In genomic region chr4:92303621-92304027, GRCh38 we compare ENCODE assay signal across 9 cellular contexts. TPM values are rescaled to one million over a fixed set of nuclear protein-coding genes. Genes with fewer than 3 reads are reported as not detected.
DNase-seq lines count a peak whose midpoint lies in the region.
"Had no signal": no experiment of that assay in that cellular context is flagged by ENCODE, and none has a peak within 500 bp of the region (broad histone marks: within the 10 kb centered on the region; RNA-seq: fewer than 3 reads in every experiment).

Gene GRID2 (plus strand): TSS chr4:92303966.

- POLR2A ChIA-PET in activated CD4-positive, alpha-beta T cell treated with anti-CD3 and anti-CD28 coated beads, Interleukin-2, amount 10 ng/mL, durations not matched to agents 7 days and 5 days (lab: Charles Lee): no interaction called here

- peak within 1 kb of the TSS; percentile 90 for H3K4me3 ChIP-seq in iPS-18c (ENCODE audit: insufficient read depth, low read depth, low read length)
- H3K4me3 ChIP-seq: K562 had no signal

- peaks cover 6% of the 10 kb centered on the region for H3K4me1 Mint-ChIP-seq in activated CD4-positive, alpha-beta T cell treated with anti-CD3 and anti-CD28 coated beads, Interleukin-2, amount 10 ng/mL, durations not matched to agents 7 days and 5 days

- H3K27ac ChIP-seq in angular gyrus (ENCODE audit: low read depth, low read length): peak within 1 kb of the TSS; percentile 92
- H3K27ac ChIP-seq in temporal lobe (ENCODE audit: low read depth, low read length): peak within 1 kb of the TSS; percentile 85

- no peaks in the 10 kb centered on the region for H3K9me3 ChIP-seq in iPS-18c (ENCODE audit: control insufficient read depth, insufficient read depth, low read length)

- peak; percentile 2 for DNase-seq in DMS153 (lab: John Stamatoyannopoulos, UW)
- no peak for DNase-seq in DMS153 treated with DMSO at 0.1 percent for 48 hours (lab: John Stamatoyannopoulos, UW; ENCODE audit: unreplicated experiment)
- no peak for DNase-seq in activated effector memory CD4-positive, alpha-beta T cell treated with Interleukin-2 at 50 U/mL for 16 hours
- no peak for DNase-seq in activated CD4-positive, alpha-beta T cell treated with anti-CD3 and anti-CD28 coated beads, Interleukin-2, amount 10 ng/mL, durations not matched to agents 7 days and 5 days
- DNase-seq in DMS114 treated with DMSO at 0.1 percent for 48 hours (lab: John Stamatoyannopoulos, UW; ENCODE audit: unreplicated experiment): no peak

- H3K9me3 Mint-ChIP-seq in activated CD4-positive, alpha-beta T cell treated with anti-CD3 and anti-CD28 coated beads, Interleukin-2, amount 10 ng/mL, durations not matched to agents 7 days and 5 days: no peaks in the 10 kb centered on the region

- H3K4me3 Mint-ChIP-seq in activated CD4-positive, alpha-beta T cell treated with anti-CD3 and anti-CD28 coated beads, Interleukin-2, amount 10 ng/mL, durations not matched to agents 7 days and 5 days: no peak within 1 kb of the TSS

- CTCF ChIA-PET in activated CD4-positive, alpha-beta T cell treated with anti-CD3 and anti-CD28 coated beads, Interleukin-2, amount 10 ng/mL, durations not matched to agents 7 days and 5 days (lab: Charles Lee): no interaction called here

- no peaks in the 10 kb centered on the region for H3K36me3 Mint-ChIP-seq in activated CD4-positive, alpha-beta T cell treated with anti-CD3 and anti-CD28 coated beads, Interleukin-2, amount 10 ng/mL, durations not matched to agents 7 days and 5 days (ENCODE audit: low read depth)

- peaks cover 32% of the 10 kb centered on the region for H3K27me3 Mint-ChIP-seq in activated CD4-positive, alpha-beta T cell treated with anti-CD3 and anti-CD28 coated beads, Interleukin-2, amount 10 ng/mL, durations not matched to agents 7 days and 5 days

- H3K27ac Mint-ChIP-seq in activated CD4-positive, alpha-beta T cell treated with anti-CD3 and anti-CD28 coated beads, Interleukin-2, amount 10 ng/mL, durations not matched to agents 7 days and 5 days: no peak within 1 kb of the TSS

RNA-seq across cellular contexts. Expression of gene GRID2, which starts in this region (rescaled TPM):
- total RNA-seq in temporal lobe: 30.7 TPM
- total RNA-seq in activated CD4-positive, alpha-beta T cell treated with anti-CD3 and anti-CD28 coated beads, Interleukin-2, amount 10 ng/mL, durations not matched to agents 7 days and 5 days: not detected

Comparison
In these comparisons a context has a peak if more than half of its experiments do, and no peak if none do; other contexts are left out.
1. RNA of gene GRID2 (total RNA-seq): 30.7 TPM in temporal lobe (single experiment); not detected in activated CD4-positive, alpha-beta T cell treated with anti-CD3 and anti-CD28 coated beads, Interleukin-2, amount 10 ng/mL, durations not matched to agents 7 days and 5 days; every median in the first group is over 10 times any median in the second.